33 cellular contexts compared by ENCODE assay signal in genomic region chr12:127912266-127912665, GRCh38.
"Had no signal": no experiment of that assay in that cellular context is flagged by ENCODE, and none has a peak within 500 bp of the region (broad histone marks: within the 10 kb centered on the region; RNA-seq: fewer than 3 reads in every experiment).

No MANE protein-coding gene starts in this region.

- DNase-seq: Kasumi-1, MG63, NCI-H1048, NCI-H1092 treated with DMSO at 0.1 percent for 48 hours, NCI-H1105 treated with DMSO at 0.1 percent for 48 hours, NCI-H1417, NCI-H1436, NCI-H146, NCI-H1694, NCI-H187, NCI-H1930, NCI-H2029 treated with DMSO at 0.1 percent for 48 hours, NCI-H2081 treated with DMSO at 0.1 percent for 48 hours, NCI-H2107, NCI-H2171, NCI-H226, NCI-H446 treated with DMSO at 0.1 percent for 48 hours, NCI-H510A, NCI-H524, NCI-H526, NCI-H69, NCI-H748 treated with DMSO at 0.1 percent for 48 hours, NCI-H82, PC-9, SHP77, SIG-M5, SJCRH30, SK-N-SH, SW 1271, T-helper 1 cell had no signal

- H3K9ac ChIP-seq: SK-N-SH had no signal

- H3K27ac ChIP-seq: PC-9, RWPE1, SJCRH30 had no signal

- H3K36me3 ChIP-seq: MG63, SJCRH30 had no signal

- H3K4me3 ChIP-seq: MG63, PC-9, SJCRH30 had no signal

- H3K9me3 ChIP-seq: MG63, SJCRH30, SK-N-SH had no signal

- ATAC-seq: Panc1, Right ventricle myocardium inferior had no signal

- H3K4me2 ChIP-seq: PC-9, SK-N-SH had no signal

- H3K4me1 ChIP-seq: SJCRH30 had no signal

- H3K27me3 ChIP-seq: MG63, SJCRH30 had no signal
